Comparison of ENCODE assay signal across 1 cellular context in genomic region chr2:100845141-100845991, GRCh38.
TF ChIP-seq lines count a peak whose summit lies in the region.

No MANE protein-coding gene starts in this region.

TF ChIP-seq in HepG2, 621 proteins besides CTCF, POLR2A, EP300 and RAD21 (continued from another document):
- no peak for TF ChIP-seq ZNF547 (CRISPR knock-in tag; IDR thresholded peaks at IDR 0.05)
- TF ChIP-seq DNMT3B (CRISPR knock-in tag; conservative IDR thresholded peaks at IDR 0.05), result no peak
- TF ChIP-seq ZNF687 (CRISPR knock-in tag; IDR thresholded peaks at IDR 0.05), result 0 out of 2 replicates have a peak, but pooled peaks have one; percentile 26
- no peak for TF ChIP-seq NRL (CRISPR knock-in tag; IDR thresholded peaks at IDR 0.05; ENCODE audit: borderline replicate concordance)
- TF ChIP-seq CC2D1A (CRISPR knock-in tag; IDR thresholded peaks at IDR 0.05), result 0 out of 2 replicates have a peak, but pooled peaks have one; percentile 43
- TF ChIP-seq ADNP (CRISPR knock-in tag; IDR thresholded peaks at IDR 0.05), result no peak
- no peak for TF ChIP-seq ZNF350 (CRISPR knock-in tag; IDR thresholded peaks at IDR 0.05; ENCODE audit: borderline replicate concordance, low read depth)
